ENCODE assay signal across 21 cellular contexts in genomic region chr10:104342941-104343411, GRCh38. TPM values are rescaled to one million over a fixed set of nuclear protein-coding genes. Genes with fewer than 3 reads are reported as not detected.
DNase-seq lines count a peak whose midpoint lies in the region; ATAC-seq and TF ChIP-seq lines count a peak whose summit lies in the region.
"Had no signal": no experiment of that assay in that cellular context is flagged by ENCODE, and none has a peak within 500 bp of the region (broad histone marks: within the 10 kb centered on the region; RNA-seq: fewer than 3 reads in every experiment).

No MANE protein-coding gene starts in this region.

- no peak overlapping the region for H2BK15ac ChIP-seq in neuronal stem cell (ENCODE audit: low read length)

- H3K4ac ChIP-seq in neuronal stem cell (ENCODE audit: low read length), result no peak overlapping the region

- no peak overlapping the region for H2BK5ac ChIP-seq in neuronal stem cell (ENCODE audit: low read length)

- H3K27me3 ChIP-seq in neuronal stem cell (ENCODE audit: control insufficient read depth in 3 of 3, insufficient read depth in 3 of 3, low read depth in 1 of 3, low read length in 3 of 3) (peaks cover 0 to 10% (median 0%) of the 10 kb centered on the region in 3 experiments), uterus (no peaks in the 10 kb centered on the region)
- H3K27me3 ChIP-seq: hepatocyte had no signal

- no peak overlapping the region for H3K23ac ChIP-seq in neuronal stem cell (ENCODE audit: low read depth, low read length, poor library complexity)

- no peak overlapping the region for H4K8ac ChIP-seq in neuronal stem cell (ENCODE audit: low read depth, low read length)

- no peak overlapping the region for H3K4me2 ChIP-seq in neuronal stem cell (ENCODE audit: insufficient read depth, low read length, poor library complexity, severe bottlenecking)
- H3K4me2 ChIP-seq: hepatocyte had no signal

- peak; percentile 52 for DNase-seq in A172 (ENCODE audit: low spot score)
- DNase-seq in HCEC 1CT, result peak; percentile 53
- DNase-seq in dermis microvascular lymphatic vessel endothelial cell (ENCODE audit: low read depth in 2 of 2), result peak; percentile 92 to 94
- peak; percentile 95 to 96 for DNase-seq in lung microvascular endothelial cell (ENCODE audit: low read depth in 2 of 2)
- DNase-seq in neuronal stem cell (ENCODE audit: low spot score), result no peak
- no peak for DNase-seq in GOT3 (lab: John Stamatoyannopoulos, UW)
- no peak for DNase-seq in uterus
- DNase-seq: activated CD4-positive, CD25-positive, alpha-beta regulatory T cell; activated CD8-positive, alpha-beta T cell treated with anti-CD3 and anti-CD28 coated beads, Interleukin-2, amount 10 ng/mL, durations not matched to agents 7 days and 5 days; activated naive CD4-positive, alpha-beta T cell treated with anti-CD3 and anti-CD28 coated beads, Interleukin-2, amount 10 ng/mL, durations not matched to agents 7 days and 5 days; activated T-cell treated with anti-CD3 and anti-CD28 coated beads, Interleukin-2, amount 50 U/mL, for 24 hours; CD4-positive, CD25-positive, alpha-beta regulatory T cell; H9; naive B cell; NCI-H1436; NCI-H526 had no signal

- H4K91ac ChIP-seq in neuronal stem cell (ENCODE audit: low read depth, low read length, poor library complexity), result no peak overlapping the region

- no peak overlapping the region for H2BK120ac ChIP-seq in neuronal stem cell (ENCODE audit: low read depth, low read length)

- no peak overlapping the region for H2AFZ ChIP-seq in neuronal stem cell (ENCODE audit: low read length)
- H2AFZ ChIP-seq: hepatocyte had no signal

- H3K9ac ChIP-seq in neuronal stem cell (ENCODE audit: low read depth, low read length, poor library complexity), result no peak overlapping the region

- H3K4me1 ChIP-seq in neuronal stem cell (ENCODE audit: control insufficient read depth in 2 of 2, insufficient read depth in 1 of 2, low read depth in 1 of 2, low read length in 2 of 2) (peaks cover 0 to 6% of the 10 kb centered on the region in 2 donors), uterus (peaks cover 0 to 8% of the 10 kb centered on the region in 2 donors)

- no peak overlapping the region for H3K27ac ChIP-seq in neuronal stem cell (replicated peaks; ENCODE audit: low read length)
- H3K27ac ChIP-seq in uterus, result peak overlapping the region in 1 of 2 donors; percentile 8
- H3K27ac ChIP-seq: hepatocyte, RWPE1 had no signal

- H3K14ac ChIP-seq in neuronal stem cell (ENCODE audit: low read length), result no peak overlapping the region

- no peak overlapping the region for H2BK12ac ChIP-seq in neuronal stem cell (ENCODE audit: low read length)

- TF ChIP-seq POLR2A in uterus (IDR thresholded peaks at IDR 0.05), result no peak

- H3K79me1 ChIP-seq in neuronal stem cell (ENCODE audit: low read depth, low read length), result no peaks in the 10 kb centered on the region

- no peak overlapping the region for H2AK5ac ChIP-seq in neuronal stem cell (ENCODE audit: low read depth, low read length)

- H3K4me3 ChIP-seq in neuronal stem cell (ENCODE audit: low read length in 2 of 2) (no peak overlapping the region), uterus (no peak overlapping the region)
- H3K4me3 ChIP-seq: hepatocyte, lung had no signal

- H3K9me3 ChIP-seq in neuronal stem cell (replicated peaks in 1 of 2; ENCODE audit: control insufficient read depth in 2 of 2, insufficient read depth in 1 of 2, low read depth in 1 of 2, low read length in 2 of 2) (no peaks in the 10 kb centered on the region), uterus (no peaks in the 10 kb centered on the region)

- no peak for TF ChIP-seq CTCF in uterus (IDR thresholded peaks at IDR 0.05)

- H3K36me3 ChIP-seq in neuronal stem cell (replicated peaks in 1 of 2; ENCODE audit: control insufficient read depth in 2 of 2, insufficient read depth in 2 of 2, low read length in 2 of 2) (no peaks in the 10 kb centered on the region), uterus (no peaks in the 10 kb centered on the region)

- no CpG with 5 or more reads among the region's 3 CpGs for WGBS in neuronal stem cell (ENCODE audit: extremely low coverage in 2 of 2, insufficient read length in 2 of 2, insufficient replicate concordance in 1 of 2), 2 donors

- no peak overlapping the region for H3K18ac ChIP-seq in neuronal stem cell (ENCODE audit: low read length)

- ATAC-seq in HG03139 (IDR thresholded peaks at IDR 0.05; ENCODE audit: unreplicated experiment), result no peak
- ATAC-seq: activated CD8-positive, alpha-beta T cell treated with anti-CD3 and anti-CD28 coated beads, Interleukin-2, amount 10 ng/mL, durations not matched to agents 7 days and 5 days; sciatic nerve had no signal

- intact Hi-C loops in uterus (cut with DNase I; ENCODE audit: low total_unique reads), result no loop called here

RNA-seq across cellular contexts. Expression of gene ITPRIP, which starts 4.7 kb away (rescaled TPM):
- 4.8 and 6.2 TPM in 2 replicates for total RNA-seq in A172 (2014; rRNA removed; shearing (Covaris generic))
- total RNA-seq in dermis microvascular lymphatic vessel endothelial cell (20.7 and 43.0 TPM in 2 replicates), lung microvascular endothelial cell (24.6 and 35.5 TPM in 2 replicates), uterus (10 to 100 TPM in 3 of 4 donors, 1 to 10 TPM in 1; 10.0 to 32.6 (median 22.4) TPM)
- 2.3 TPM for polyA plus RNA-seq in neuronal stem cell (2013, experiment 1 of 2)
- 2.1 TPM for polyA plus RNA-seq in neuronal stem cell (2013, experiment 2 of 2)

RNA-seq across cellular contexts. Expression of gene CFAP58, which starts 10.7 kb away (rescaled TPM):
- total RNA-seq in A172 (2014; rRNA removed; shearing (Covaris generic)), result 0.74 and 0.83 TPM in 2 replicates
- total RNA-seq in dermis microvascular lymphatic vessel endothelial cell (0.64 and 0.89 TPM in 2 replicates), lung microvascular endothelial cell (1.1 and 3.0 TPM in 2 replicates), uterus (1 to 10 TPM in 3 of 4 donors, under 1 TPM in 1; 0.29 to 2.2 (median 1.3) TPM)
- 0.20 TPM for polyA plus RNA-seq in neuronal stem cell (2013, experiment 1 of 2)
- 0.11 TPM for polyA plus RNA-seq in neuronal stem cell (2013, experiment 2 of 2)
- total RNA-seq: CD4-positive, CD25-positive, alpha-beta regulatory T cell had no signal
- polyA plus RNA-seq: hepatocyte had no signal

Comparison
In these comparisons a context has a peak if more than half of its experiments do, and no peak if none do; other contexts are left out.
1. DNase-seq: peak in A172 (single experiment), HCEC 1CT (single experiment), dermis microvascular lymphatic vessel endothelial cell (2 of 2) and lung microvascular endothelial cell (2 of 2); none in neuronal stem cell (single experiment), GOT3 (single experiment) and uterus (0 of 2).